8 cellular contexts compared by ENCODE assay signal in the genomic region with DNA sequence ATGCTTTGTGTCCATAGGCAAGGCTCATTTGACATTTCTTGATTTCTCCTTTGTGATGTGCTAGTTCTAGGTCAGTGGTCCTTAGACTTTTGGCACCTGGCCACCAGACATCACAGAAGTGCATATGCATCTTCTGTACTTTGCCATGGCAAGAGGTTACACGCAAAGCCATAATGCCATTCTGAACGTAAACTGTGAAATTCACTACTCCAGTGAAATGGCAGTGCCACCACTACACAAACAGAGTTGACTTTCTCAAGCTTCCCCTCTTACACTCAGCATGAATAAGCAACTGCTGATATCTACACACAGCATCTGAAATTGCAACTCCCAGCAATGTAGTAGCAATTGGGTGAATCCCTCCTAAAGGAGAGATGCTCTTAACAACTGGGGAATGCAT.
"Had no signal": no experiment of that assay in that cellular context is flagged by ENCODE, and none has a peak within 500 bp of the region (broad histone marks: within the 10 kb centered on the region; RNA-seq: fewer than 3 reads in every experiment).

No MANE protein-coding gene starts in this region.

- DNase-seq: GM23248, GOT3, H7, H9, HCEC 1CT, HFFc6 had no signal

- ATAC-seq: GM23338, HCT116 had no signal
